In genomic region chr5:151144275-151144674, GRCh38 we compare ENCODE assay signal across 23 cellular contexts. TPM values are rescaled to one million over a fixed set of nuclear protein-coding genes. Genes with fewer than 3 reads are reported as not detected.
A peak's percentile ranks its signal among the peaks of the same experiment; 100 is the strongest.
DNase-seq lines count a peak whose midpoint lies in the region; ATAC-seq lines count a peak whose summit lies in the region.
"Had no signal": no experiment of that assay in that cellular context is flagged by ENCODE, and none has a peak within 500 bp of the region (broad histone marks: within the 10 kb centered on the region; RNA-seq: fewer than 3 reads in every experiment).

No MANE protein-coding gene starts in this region.

- H3K27me3 ChIP-seq in CD4-positive, CD25-positive, alpha-beta regulatory T cell (ENCODE audit: control insufficient read depth, insufficient read depth, low read length): no peaks in the 10 kb centered on the region
- H3K27me3 ChIP-seq: dorsolateral prefrontal cortex, left lung, thyroid gland had no signal

- H3K4me3 Mint-ChIP-seq in activated CD4-positive, alpha-beta T cell treated with anti-CD3 and anti-CD28 coated beads for 36 hours: no peak overlapping the region
- H3K4me3 Mint-ChIP-seq in CD4-positive, CD25-positive, alpha-beta regulatory T cell: peak overlapping the region in 3 of 4 donors; percentile 24 to 76 (median 29)
- H3K4me3 Mint-ChIP-seq in activated T-helper 1 cell treated with anti-CD3 and anti-CD28 coated beads, Interleukin-12 subunit alpha, Interleukin-12 subunit beta, Interleukin-2, Interleukin-4 antibody, amounts not matched to agents 30 ng/mL and 10 ng/mL and 1 ng/mL, durations not matched to agents 14 hours and 24 hours and 36 hours: no peak overlapping the region
- peak overlapping the region; percentile 24 for H3K4me3 Mint-ChIP-seq in memory B cell
- H3K4me3 Mint-ChIP-seq: activated CD8-positive, alpha-beta memory T cell treated with anti-CD3 and anti-CD28 coated beads, Interleukin-2, amount 10 ng/mL, durations not matched to agents 7 days and 5 days had no signal

- no peak for ATAC-seq in activated CD4-positive, alpha-beta T cell treated with anti-CD3 and anti-CD28 coated beads for 36 hours
- ATAC-seq in CD4-positive, CD25-positive, alpha-beta regulatory T cell (ENCODE audit: low read depth in 2 of 2): no peak
- no peak for ATAC-seq in memory B cell (ENCODE audit: low read depth)
- ATAC-seq: activated CD8-positive, alpha-beta memory T cell treated with anti-CD3 and anti-CD28 coated beads, Interleukin-2, amount 10 ng/mL, durations not matched to agents 7 days and 5 days; esophagus mucosa; HCT116; left lung; Right ventricle myocardium inferior had no signal

- peak overlapping the region; percentile 43 for H3K27ac ChIP-seq in CD4-positive, CD25-positive, alpha-beta regulatory T cell (ENCODE audit: insufficient read depth, low read length, poor library complexity, severe bottlenecking)
- H3K27ac ChIP-seq: KMS-11, left lung, thyroid gland, VCaP had no signal

- no peak overlapping the region for H3K27ac Mint-ChIP-seq in activated CD4-positive, alpha-beta T cell treated with anti-CD3 and anti-CD28 coated beads for 36 hours
- H3K27ac Mint-ChIP-seq in CD4-positive, CD25-positive, alpha-beta regulatory T cell: peak overlapping the region; percentile 5 to 94 (median 93)
- H3K27ac Mint-ChIP-seq in activated T-helper 1 cell treated with anti-CD3 and anti-CD28 coated beads, Interleukin-12 subunit alpha, Interleukin-12 subunit beta, Interleukin-2, Interleukin-4 antibody, amounts not matched to agents 30 ng/mL and 10 ng/mL and 1 ng/mL, durations not matched to agents 14 hours and 24 hours and 36 hours: peak overlapping the region; percentile 53
- H3K27ac Mint-ChIP-seq in memory B cell: peak overlapping the region; percentile 84

- no peaks in the 10 kb centered on the region for H3K9me3 Mint-ChIP-seq in activated CD4-positive, alpha-beta T cell treated with anti-CD3 and anti-CD28 coated beads for 36 hours (ENCODE audit: low read depth)
- no peaks in the 10 kb centered on the region for H3K9me3 Mint-ChIP-seq in CD4-positive, CD25-positive, alpha-beta regulatory T cell
- no peaks in the 10 kb centered on the region for H3K9me3 Mint-ChIP-seq in activated T-helper 1 cell treated with anti-CD3 and anti-CD28 coated beads, Interleukin-12 subunit alpha, Interleukin-12 subunit beta, Interleukin-2, Interleukin-4 antibody, amounts not matched to agents 30 ng/mL and 10 ng/mL and 1 ng/mL, durations not matched to agents 14 hours and 24 hours and 36 hours
- H3K9me3 Mint-ChIP-seq in memory B cell: no peaks in the 10 kb centered on the region

- intact Hi-C loops in activated CD4-positive, alpha-beta T cell treated with anti-CD3 and anti-CD28 coated beads for 36 hours (cut with DNase I, micrococcal nuclease): no loop called here
- intact Hi-C loops in activated T-helper 1 cell treated with anti-CD3 and anti-CD28 coated beads, Interleukin-12 subunit alpha, Interleukin-12 subunit beta, Interleukin-2, Interleukin-4 antibody, amounts not matched to agents 30 ng/mL and 10 ng/mL and 1 ng/mL, durations not matched to agents 14 hours and 24 hours and 36 hours (cut with micrococcal nuclease): no loop called here

- H3K36me3 Mint-ChIP-seq in activated CD4-positive, alpha-beta T cell treated with anti-CD3 and anti-CD28 coated beads for 36 hours (ENCODE audit: low read depth): peaks cover 58% of the 10 kb centered on the region
- peaks cover 44% of the 10 kb centered on the region for H3K36me3 Mint-ChIP-seq in CD4-positive, CD25-positive, alpha-beta regulatory T cell
- peaks cover 63% of the 10 kb centered on the region for H3K36me3 Mint-ChIP-seq in activated T-helper 1 cell treated with anti-CD3 and anti-CD28 coated beads, Interleukin-12 subunit alpha, Interleukin-12 subunit beta, Interleukin-2, Interleukin-4 antibody, amounts not matched to agents 30 ng/mL and 10 ng/mL and 1 ng/mL, durations not matched to agents 14 hours and 24 hours and 36 hours (ENCODE audit: low read depth)
- H3K36me3 Mint-ChIP-seq in memory B cell: peaks cover 31% of the 10 kb centered on the region

- POLR2A ChIA-PET in activated CD4-positive, alpha-beta T cell treated with anti-CD3 and anti-CD28 coated beads for 36 hours (lab: Charles Lee): no interaction called here

- CTCF ChIA-PET in activated CD4-positive, alpha-beta T cell treated with anti-CD3 and anti-CD28 coated beads for 36 hours (lab: Charles Lee): interaction anchor here (1.0 to 19.2 kb wide), 3 partner anchors 13 to 19 kb away, joined by 4 to 216 read pairs (median 54); partner anchors contain the start of gene ANXA6

- H3K36me3 ChIP-seq in CD4-positive, CD25-positive, alpha-beta regulatory T cell (ENCODE audit: control insufficient read depth, insufficient read depth, low read length): peaks cover 63% of the 10 kb centered on the region

- H3K27me3 Mint-ChIP-seq in activated CD4-positive, alpha-beta T cell treated with anti-CD3 and anti-CD28 coated beads for 36 hours: no peaks in the 10 kb centered on the region
- H3K27me3 Mint-ChIP-seq in CD4-positive, CD25-positive, alpha-beta regulatory T cell: no peaks in the 10 kb centered on the region
- no peaks in the 10 kb centered on the region for H3K27me3 Mint-ChIP-seq in activated T-helper 1 cell treated with anti-CD3 and anti-CD28 coated beads, Interleukin-12 subunit alpha, Interleukin-12 subunit beta, Interleukin-2, Interleukin-4 antibody, amounts not matched to agents 30 ng/mL and 10 ng/mL and 1 ng/mL, durations not matched to agents 14 hours and 24 hours and 36 hours (ENCODE audit: insufficient read depth)
- H3K27me3 Mint-ChIP-seq in memory B cell: no peaks in the 10 kb centered on the region
- H3K27me3 Mint-ChIP-seq: activated CD8-positive, alpha-beta memory T cell treated with anti-CD3 and anti-CD28 coated beads, Interleukin-2, amount 10 ng/mL, durations not matched to agents 7 days and 5 days had no signal

- H3K4me1 ChIP-seq in CD4-positive, CD25-positive, alpha-beta regulatory T cell (ENCODE audit: control insufficient read depth, insufficient read depth, low read length, poor library complexity, severe bottlenecking): peaks cover 100% of the 10 kb centered on the region

- peaks cover 93% of the 10 kb centered on the region for H3K4me1 Mint-ChIP-seq in activated CD4-positive, alpha-beta T cell treated with anti-CD3 and anti-CD28 coated beads for 36 hours
- peaks cover 12 to 99% (median 82%) of the 10 kb centered on the region in 4 donors for H3K4me1 Mint-ChIP-seq in CD4-positive, CD25-positive, alpha-beta regulatory T cell
- peaks cover 87% of the 10 kb centered on the region for H3K4me1 Mint-ChIP-seq in activated T-helper 1 cell treated with anti-CD3 and anti-CD28 coated beads, Interleukin-12 subunit alpha, Interleukin-12 subunit beta, Interleukin-2, Interleukin-4 antibody, amounts not matched to agents 30 ng/mL and 10 ng/mL and 1 ng/mL, durations not matched to agents 14 hours and 24 hours and 36 hours (ENCODE audit: low read depth)
- peaks cover 79% of the 10 kb centered on the region for H3K4me1 Mint-ChIP-seq in memory B cell

- no peaks in the 10 kb centered on the region for H3K9me3 ChIP-seq in CD4-positive, CD25-positive, alpha-beta regulatory T cell (ENCODE audit: control insufficient read depth in 2 of 2, low read length in 2 of 2)
- H3K9me3 ChIP-seq: left lung, thyroid gland had no signal

- peak; percentile 21 for DNase-seq in activated CD4-positive, alpha-beta T cell treated with anti-CD3 and anti-CD28 coated beads for 36 hours
- DNase-seq in activated CD4-positive, alpha-beta T cell treated with anti-CD3 and anti-CD28 coated beads, Interleukin-2, amount 50 U/mL, for 4 hours: no peak
- no peak for DNase-seq in CD4-positive, CD25-positive, alpha-beta regulatory T cell
- DNase-seq in activated T-helper 1 cell treated with anti-CD3 and anti-CD28 coated beads, Interleukin-12 subunit alpha, Interleukin-12 subunit beta, Interleukin-2, Interleukin-4 antibody, amounts not matched to agents 30 ng/mL and 10 ng/mL and 1 ng/mL, durations not matched to agents 14 hours and 24 hours and 36 hours (ENCODE audit: low spot score): no peak
- DNase-seq in memory B cell (ENCODE audit: low spot score in 2 of 2): no peak
- DNase-seq in foreskin melanocyte: no peak
- no peak for DNase-seq in hippocampal formation (lab: John Stamatoyannopoulos, UW)
- DNase-seq in DMS153 treated with DMSO at 0.1 percent for 48 hours (lab: John Stamatoyannopoulos, UW; ENCODE audit: unreplicated experiment): no peak
- DNase-seq: activated CD8-positive, alpha-beta memory T cell treated with anti-CD3 and anti-CD28 coated beads, Interleukin-2, amount 10 ng/mL, durations not matched to agents 7 days and 5 days; DMS 273 treated with DMSO at 0.1 percent for 48 hours; dorsolateral prefrontal cortex; GF-D8; left lung; NCI-H1092; NCI-H2107; NCI-H526 treated with DMSO at 0.1 percent for 48 hours; SW 1271; thyroid gland had no signal

- peak overlapping the region; percentile 21 for H3K4me3 ChIP-seq in CD4-positive, CD25-positive, alpha-beta regulatory T cell (ENCODE audit: low read depth, low read length)
- H3K4me3 ChIP-seq: left lung, thyroid gland had no signal

RNA-seq across cellular contexts. Expression of gene ANXA6, which starts 13.3 kb away (rescaled TPM):
- 100 to 1,000 TPM; 322 to 332 TPM for total RNA-seq in activated CD4-positive, alpha-beta T cell treated with anti-CD3 and anti-CD28 coated beads for 36 hours
- 364 TPM for total RNA-seq in CD4-positive, CD25-positive, alpha-beta regulatory T cell
- polyA plus RNA-seq in CD4-positive, CD25-positive, alpha-beta regulatory T cell: 100 to 1,000 TPM; 171 to 329 (median 244) TPM
- total RNA-seq in activated T-helper 1 cell treated with anti-CD3 and anti-CD28 coated beads, Interleukin-12 subunit alpha, Interleukin-12 subunit beta, Interleukin-2, Interleukin-4 antibody, amounts not matched to agents 30 ng/mL and 10 ng/mL and 1 ng/mL, durations not matched to agents 14 hours and 24 hours and 36 hours: 286 and 301 TPM in 2 replicates

Comparison
In these comparisons a context has a peak if more than half of its experiments do, and no peak if none do; other contexts are left out.
1. H3K4me3 Mint-ChIP-seq: peak in CD4-positive, CD25-positive, alpha-beta regulatory T cell (3 of 4) and memory B cell (single experiment); none in activated CD4-positive, alpha-beta T cell treated with anti-CD3 and anti-CD28 coated beads for 36 hours (single experiment) and activated T-helper 1 cell treated with anti-CD3 and anti-CD28 coated beads, Interleukin-12 subunit alpha, Interleukin-12 subunit beta, Interleukin-2, Interleukin-4 antibody, amounts not matched to agents 30 ng/mL and 10 ng/mL and 1 ng/mL, durations not matched to agents 14 hours and 24 hours and 36 hours (single experiment).